Comparison of ENCODE assay signal across 8 cellular contexts in genomic region chr1:166840309-166841302, GRCh38. TPM values are rescaled to one million over a fixed set of nuclear protein-coding genes. Genes with fewer than 3 reads are reported as not detected.
DNase-seq lines count a peak whose midpoint lies in the region; ATAC-seq, FAIRE-seq and TF ChIP-seq lines count a peak whose summit lies in the region.

No MANE protein-coding gene starts in this region.

- peak overlapping the region; percentile 80 to 97 for H3K27ac ChIP-seq in A549
- H3K27ac ChIP-seq in HUES64 (ENCODE audit: low read depth, low read length) = peak overlapping the region; percentile 80; the same call in 1 of the 2 replicates
- no peak overlapping the region for H3K27ac ChIP-seq in astrocyte (ENCODE audit: low read depth, low read length)

- H3K9me3 Mint-ChIP-seq in astrocyte (ENCODE audit: unreplicated experiment) = peaks cover 3% of the 10 kb centered on the region
- H3K9me3 Mint-ChIP-seq in stimulated activated naive B cell treated with anti-CD40 and anti-IgM and Interleukin-4, amounts not matched to agents 10 μg/mL and 1 μg/mL and 100 μg/mL, for 72 hours = no peaks in the 10 kb centered on the region

- 72% methylated on average over 16 of the region's 16 CpGs for WGBS in A549 (ENCODE audit: missing lambda C conversion rate)
- WGBS in HUES64 = 71% methylated on average over 16 of the region's 16 CpGs

- no peak for TF ChIP-seq POLR2A in A549 (IDR thresholded peaks at IDR 0.05; ENCODE audit: low read length)
- no peak for TF ChIP-seq POLR2A in GM12891 (IDR thresholded peaks at IDR 0.05; ENCODE audit: low read depth, low read length)
- no peak for TF ChIP-seq POLR2A in GM18505 (IDR thresholded peaks at IDR 0.05; ENCODE audit: borderline replicate concordance, extremely low read depth, insufficient read depth, insufficient read length)

- H3K9me3 ChIP-seq in A549 (no peaks in the 10 kb centered on the region), HUES64 (ENCODE audit: insufficient read depth, low read depth, low read length) (no peaks in the 10 kb centered on the region), astrocyte (ENCODE audit: insufficient read depth, low read depth, low read length) (no peaks in the 10 kb centered on the region)

- H3K27me3 Mint-ChIP-seq in astrocyte (ENCODE audit: low read depth, unreplicated experiment) = no peaks in the 10 kb centered on the region
- no peaks in the 10 kb centered on the region for H3K27me3 Mint-ChIP-seq in stimulated activated naive B cell treated with anti-CD40 and anti-IgM and Interleukin-4, amounts not matched to agents 10 μg/mL and 1 μg/mL and 100 μg/mL, for 72 hours

- peak overlapping the region; percentile 68 for H2AFZ ChIP-seq in astrocyte (ENCODE audit: low read depth, low read length)

- TF ChIP-seq CTCF in A549 (IDR thresholded peaks at IDR 0.05) = no peak
- TF ChIP-seq CTCF in astrocyte (IDR thresholded peaks at IDR 0.05; ENCODE audit: insufficient read depth, low read depth, low read length) = no peak

- no peak for DNase-seq in A549 (ENCODE audit: low read depth in 1 of 2, low spot score in 1 of 2)
- DNase-seq in astrocyte (ENCODE audit: low read depth) = peak; percentile 47
- peak; percentile 44 for DNase-seq in inferior parietal cortex (ENCODE audit: extremely low spot score)
- DNase-seq in stimulated activated naive B cell treated with anti-CD40 and anti-IgM and Interleukin-4, amounts not matched to agents 10 μg/mL and 1 μg/mL and 100 μg/mL, for 72 hours = no peak
- no peak for DNase-seq in GM12891 (ENCODE audit: insufficient read length, low spot score)
- no peak for DNase-seq in LoVo (ENCODE audit: low spot score)

- peak overlapping the region; percentile 92 for H3K4me3 Mint-ChIP-seq in astrocyte (ENCODE audit: unreplicated experiment)
- peak overlapping the region; percentile 86 for H3K4me3 Mint-ChIP-seq in stimulated activated naive B cell treated with anti-CD40 and anti-IgM and Interleukin-4, amounts not matched to agents 10 μg/mL and 1 μg/mL and 100 μg/mL, for 72 hours

- H3K36me3 Mint-ChIP-seq in astrocyte (ENCODE audit: low read depth, unreplicated experiment) = peaks cover 11% of the 10 kb centered on the region
- H3K36me3 Mint-ChIP-seq in stimulated activated naive B cell treated with anti-CD40 and anti-IgM and Interleukin-4, amounts not matched to agents 10 μg/mL and 1 μg/mL and 100 μg/mL, for 72 hours = peaks cover 26 to 44% of the 10 kb centered on the region in 2 donors

- H3K4me1 ChIP-seq in A549 = peaks cover 15% of the 10 kb centered on the region
- H3K4me1 ChIP-seq in HUES64 (ENCODE audit: insufficient read depth, low read length) = peaks cover 15% of the 10 kb centered on the region
- H3K4me1 ChIP-seq in astrocyte (ENCODE audit: insufficient read depth, low read length) = peaks cover 36% of the 10 kb centered on the region

- peaks cover 56% of the 10 kb centered on the region for H4K20me1 ChIP-seq in astrocyte (ENCODE audit: insufficient read depth, low read length)

- H3K27ac Mint-ChIP-seq in astrocyte (ENCODE audit: unreplicated experiment) = peak overlapping the region; percentile 88
- peak overlapping the region; percentile 75 for H3K27ac Mint-ChIP-seq in stimulated activated naive B cell treated with anti-CD40 and anti-IgM and Interleukin-4, amounts not matched to agents 10 μg/mL and 1 μg/mL and 100 μg/mL, for 72 hours

- peak overlapping the region; percentile 63 for H3K4me3 ChIP-seq in A549
- peak overlapping the region; percentile 76 for H3K4me3 ChIP-seq in HUES64 (ENCODE audit: low read length)
- H3K4me3 ChIP-seq in astrocyte (ENCODE audit: insufficient read depth, low read depth, low read length) = peak overlapping the region; percentile 68

- FAIRE-seq in A549 (lab: Jason Lieb, UNC) = no peak
- FAIRE-seq in astrocyte (lab: Jason Lieb, UNC) = no peak
- FAIRE-seq in GM12891 (lab: Jason Lieb, UNC) = no peak

- H3K27me3 ChIP-seq in HUES64 (ENCODE audit: insufficient read depth, low read length) (no peaks in the 10 kb centered on the region), astrocyte (ENCODE audit: insufficient read depth, low read length) (peaks cover 2% of the 10 kb centered on the region)

- H3K4me2 ChIP-seq in A549 (peak overlapping the region; percentile 76), astrocyte (ENCODE audit: low read length) (peak overlapping the region; percentile 91)

- no peak for TF ChIP-seq EP300 in A549 (IDR thresholded peaks at IDR 0.05)

- peaks cover 52% of the 10 kb centered on the region for H3K4me1 Mint-ChIP-seq in astrocyte (ENCODE audit: low read depth, unreplicated experiment)
- peaks cover 29 to 63% of the 10 kb centered on the region in 2 donors for H3K4me1 Mint-ChIP-seq in stimulated activated naive B cell treated with anti-CD40 and anti-IgM and Interleukin-4, amounts not matched to agents 10 μg/mL and 1 μg/mL and 100 μg/mL, for 72 hours

- POLR2A ChIA-PET in A549 (lab: Yijun Ruan, JAX) = interaction anchor here (0.9 to 2.2 kb wide), 3 partner anchors 8 to 29 kb away, joined by 4 to 10 read pairs (median 6); no protein-coding TSS in a partner anchor

- CTCF ChIA-PET in A549 (lab: Yijun Ruan, JAX) = interaction anchor here (2.1 to 3.0 kb wide), 2 partner anchors 8 to 218 kb away, joined by 7 to 8 read pairs; no protein-coding TSS in a partner anchor

- ATAC-seq in A549 (no peak), GM18505 (IDR thresholded peaks at IDR 0.05; ENCODE audit: unreplicated experiment) (no peak)
- no peak for ATAC-seq in stimulated activated naive B cell treated with anti-CD40 and anti-IgM and Interleukin-4, amounts not matched to agents 10 μg/mL and 1 μg/mL and 100 μg/mL, for 72 hours (replicated peaks)

- no peak for TF ChIP-seq RAD21 in A549 (conservative IDR thresholded peaks at IDR 0.05 in 1 of 2, IDR thresholded peaks at IDR 0.05 in 1 of 2)

- H3K9ac ChIP-seq in HUES64 (ENCODE audit: low read depth, low read length) (peak overlapping the region; percentile 91), astrocyte (ENCODE audit: low read length) (peak overlapping the region; percentile 85)

- H3K79me2 ChIP-seq in astrocyte (ENCODE audit: insufficient read depth, low read length) = peaks cover 49% of the 10 kb centered on the region

- peaks cover 51% of the 10 kb centered on the region for H3K36me3 ChIP-seq in HUES64 (ENCODE audit: insufficient read depth, low read length)
- peaks cover 36% of the 10 kb centered on the region for H3K36me3 ChIP-seq in astrocyte (ENCODE audit: insufficient read depth, low read length)

TF ChIP-seq in GM12891, 5 proteins besides CTCF, POLR2A, EP300 and RAD21:
- no peak for TF ChIP-seq POU2F2 (IDR thresholded peaks at IDR 0.05; ENCODE audit: low read depth, low read length)
- no peak for TF ChIP-seq PAX5 (IDR thresholded peaks at IDR 0.05; ENCODE audit: insufficient read depth, low read length, severe bottlenecking)
- TF ChIP-seq TAF1 (IDR thresholded peaks at IDR 0.05; ENCODE audit: low read depth, low read length) = no peak
- TF ChIP-seq POLR2AphosphoS5 (IDR thresholded peaks at IDR 0.05; ENCODE audit: low read depth, low read length) = no peak
- no peak for TF ChIP-seq SPI1 (IDR thresholded peaks at IDR 0.05; ENCODE audit: low read depth, low read length)

RNA-seq across cellular contexts. Expression of gene POGK, which starts 1.3 kb away (rescaled TPM):
- polyA plus RNA-seq in A549 (2011; rRNA removed) = 32.2 and 37.2 TPM in 2 replicates
- polyA plus RNA-seq in A549 (2012; cell fraction: cytosol; rRNA removed) = 11.8 and 12.0 TPM in 2 replicates
- 9.6 and 13.1 TPM in 2 replicates for polyA plus RNA-seq in A549 (2012; cell fraction: nucleus; rRNA removed)
- 25.7 to 28.4 TPM (median 27.4 TPM) in 3 replicates for polyA plus RNA-seq in A549 (2017; fragmentation: RNase III; extraction: RNeasy Plus Mini Kit Qiagen cat#74134 plus additional on column Dnase treatment)
- 38.3 and 39.5 TPM in 2 replicates for polyA minus RNA-seq in A549 (2011; rRNA and poly(A)+ RNA removed)
- 28.5 TPM for polyA plus RNA-seq in HUES64 (2013, experiment 1 of 2)
- polyA plus RNA-seq in HUES64 (2013, experiment 2 of 2) = 30.5 TPM
- total RNA-seq in astrocyte = 41.6 and 44.2 TPM in 2 replicates
- 12.5 TPM for polyA plus RNA-seq in GM12891 (2012; ENCODE audit: low read depth, missing spikeins)

RNA-seq across cellular contexts. Expression of gene TADA1, which starts 35.5 kb away (rescaled TPM):
- polyA plus RNA-seq in A549 (2011; rRNA removed) (22.4 and 25.6 TPM in 2 replicates), A549 (2017; fragmentation: RNase III; extraction: RNeasy Plus Mini Kit Qiagen cat#74134 plus additional on column Dnase treatment) (10.5 to 13.0 TPM (median 11.4 TPM) in 3 replicates)
- 11.8 and 12.0 TPM in 2 replicates for polyA plus RNA-seq in A549 (2012; cell fraction: cytosol; rRNA removed)
- polyA plus RNA-seq in A549 (2012; cell fraction: nucleus; rRNA removed) = 9.1 and 14.6 TPM in 2 replicates
- polyA minus RNA-seq in A549 (2011; rRNA and poly(A)+ RNA removed) = 15.2 and 16.7 TPM in 2 replicates
- polyA plus RNA-seq in HUES64 (2013, experiment 1 of 2) = 23.3 TPM
- 24.7 TPM for polyA plus RNA-seq in HUES64 (2013, experiment 2 of 2)
- 9.3 and 9.9 TPM in 2 replicates for total RNA-seq in astrocyte
- polyA plus RNA-seq in GM12891 (2012; ENCODE audit: low read depth, missing spikeins) = 11.8 TPM

Comparison
In these comparisons a context has a peak if more than half of its experiments do, and no peak if none do; other contexts are left out.
1. DNase-seq: peak in astrocyte (single experiment) and inferior parietal cortex (single experiment); none in A549 (0 of 2), stimulated activated naive B cell treated with anti-CD40 and anti-IgM and Interleukin-4, amounts not matched to agents 10 μg/mL and 1 μg/mL and 100 μg/mL, for 72 hours (single experiment), GM12891 (single experiment) and LoVo (single experiment).
2. Peak in every context shown above with its lines, with median percentiles within 50 percentile points of each other: H3K4me3 ChIP-seq.